Comparison of ENCODE assay signal across 9 cellular contexts in genomic region chr12:117559978-117560377, GRCh38.
"Had no signal": no experiment of that assay in that cellular context is flagged by ENCODE, and none has a peak within 500 bp of the region (broad histone marks: within the 10 kb centered on the region; RNA-seq: fewer than 3 reads in every experiment).

No MANE protein-coding gene starts in this region.

- H3K4me1 ChIP-seq: HAP-1 had no signal

- H3K36me3 ChIP-seq: HAP-1 had no signal

- H3K4me3 ChIP-seq: GM23338, HAP-1, K562 had no signal

- H3K27ac Mint-ChIP-seq: GM23338, HFFc6 had no signal

- H3K4me2 ChIP-seq: GM23338 had no signal

- FAIRE-seq: HTR-8/SVneo, K562 had no signal

- H2AFZ ChIP-seq: GM23338 had no signal

- H3K4me3 Mint-ChIP-seq: GM23338, HFFc6 had no signal

- H3K9me3 Mint-ChIP-seq: GM23338 had no signal

- H3K9me3 ChIP-seq: HAP-1 had no signal

- ATAC-seq: GM23338, HCT116, K562 had no signal

- DNase-seq: H7, HFFc6, IMR-90, KG1 had no signal
